Comparison of ENCODE assay signal across 11 cellular contexts in the genomic region with DNA sequence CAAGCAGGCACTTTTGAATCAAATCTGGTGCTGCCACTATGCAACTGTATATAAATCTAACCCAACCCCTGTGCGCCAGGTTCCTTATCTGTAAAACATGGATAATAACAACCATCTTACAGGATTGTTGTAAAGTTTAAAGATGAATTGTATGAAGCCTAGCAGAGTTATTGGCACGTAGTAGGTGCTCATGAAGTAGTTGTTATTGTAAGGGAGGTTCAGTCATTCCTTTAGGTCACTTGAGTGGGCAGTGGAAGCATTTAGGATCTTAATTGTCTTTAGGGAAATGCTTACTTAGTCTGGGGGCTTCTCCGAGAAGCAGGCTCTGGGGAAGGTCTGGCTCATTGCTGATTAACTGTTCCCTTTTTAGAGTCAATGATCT. TPM values are rescaled to one million over a fixed set of nuclear protein-coding genes. Genes with fewer than 3 reads are reported as not detected.
DNase-seq lines count a peak whose midpoint lies in the region; ATAC-seq and TF ChIP-seq lines count a peak whose summit lies in the region.
"Had no signal": no experiment of that assay in that cellular context is flagged by ENCODE, and none has a peak within 500 bp of the region (broad histone marks: within the 10 kb centered on the region; RNA-seq: fewer than 3 reads in every experiment).

No MANE protein-coding gene starts in this region.

- no peaks in the 10 kb centered on the region for H3K27me3 ChIP-seq in left lung
- no peaks in the 10 kb centered on the region for H3K27me3 ChIP-seq in suprapubic skin
- H3K27me3 ChIP-seq: cardiac muscle cell had no signal

- TF ChIP-seq CTCF in left lung (IDR thresholded peaks at IDR 0.05) (no peak), suprapubic skin (IDR thresholded peaks at IDR 0.05) (no peak)

- no peak for TF ChIP-seq EP300 in suprapubic skin (IDR thresholded peaks at IDR 0.05)

- no peak overlapping the region for H3K4me3 Mint-ChIP-seq in activated T-cell treated with anti-CD3 and anti-CD28 coated beads, Interleukin-2, amount 50 U/mL, for 24 hours
- no peak overlapping the region for H3K4me3 Mint-ChIP-seq in activated T-cell treated with anti-CD3 and anti-CD28 coated beads, Interleukin-2, amount 50 U/mL, for 4 hours
- no peak overlapping the region for H3K4me3 Mint-ChIP-seq in activated T-helper 1 cell treated with anti-CD3 and anti-CD28 coated beads, Interleukin-12 subunit alpha, Interleukin-12 subunit beta, Interleukin-2, Interleukin-4 antibody, amounts not matched to agents 30 ng/mL and 10 ng/mL and 1 ng/mL, durations not matched to agents 14 hours and 24 hours and 36 hours

- H3K27ac ChIP-seq in left lung = peak overlapping the region; percentile 48 to 60
- H3K27ac ChIP-seq in suprapubic skin = peak overlapping the region; percentile 63
- H3K27ac ChIP-seq: cardiac muscle cell had no signal

- H3K36me3 ChIP-seq in left lung = no peaks in the 10 kb centered on the region
- no peaks in the 10 kb centered on the region for H3K36me3 ChIP-seq in suprapubic skin
- H3K36me3 ChIP-seq: cardiac muscle cell had no signal

- ATAC-seq in activated T-cell treated with anti-CD3 and anti-CD28 coated beads, Interleukin-2, amount 50 U/mL, for 4 hours = no peak
- ATAC-seq in left lung = no peak
- ATAC-seq: sciatic nerve had no signal

- no peaks in the 10 kb centered on the region for H3K9me3 Mint-ChIP-seq in activated T-cell treated with anti-CD3 and anti-CD28 coated beads, Interleukin-2, amount 50 U/mL, for 24 hours
- no peaks in the 10 kb centered on the region for H3K9me3 Mint-ChIP-seq in activated T-cell treated with anti-CD3 and anti-CD28 coated beads, Interleukin-2, amount 50 U/mL, for 4 hours
- no peaks in the 10 kb centered on the region for H3K9me3 Mint-ChIP-seq in activated T-helper 1 cell treated with anti-CD3 and anti-CD28 coated beads, Interleukin-12 subunit alpha, Interleukin-12 subunit beta, Interleukin-2, Interleukin-4 antibody, amounts not matched to agents 30 ng/mL and 10 ng/mL and 1 ng/mL, durations not matched to agents 14 hours and 24 hours and 36 hours

- TF ChIP-seq POLR2A in suprapubic skin (IDR thresholded peaks at IDR 0.05) = no peak

- DNase-seq in activated T-cell treated with anti-CD3 and anti-CD28 coated beads, Interleukin-2, amount 50 U/mL, for 24 hours = no peak
- DNase-seq in activated T-cell treated with anti-CD3 and anti-CD28 coated beads, Interleukin-2, amount 50 U/mL, for 4 hours = no peak
- no peak for DNase-seq in activated T-helper 1 cell treated with anti-CD3 and anti-CD28 coated beads, Interleukin-12 subunit alpha, Interleukin-12 subunit beta, Interleukin-2, Interleukin-4 antibody, amounts not matched to agents 30 ng/mL and 10 ng/mL and 1 ng/mL, durations not matched to agents 14 hours and 24 hours and 36 hours (ENCODE audit: low spot score)
- DNase-seq in left lung (no peak), suprapubic skin (ENCODE audit: low spot score in 2 of 2) (no peak), ecto neural progenitor cell (ENCODE audit: low spot score) (no peak), T1000 (lab: John Stamatoyannopoulos, UW) (no peak), A172 (ENCODE audit: low spot score) (no peak)
- DNase-seq: activated T-cell treated with anti-CD3 and anti-CD28 coated beads for 4 hours had no signal

- peak overlapping the region; percentile 34 for H3K27ac Mint-ChIP-seq in activated T-cell treated with anti-CD3 and anti-CD28 coated beads, Interleukin-2, amount 50 U/mL, for 24 hours
- peak overlapping the region; percentile 72 for H3K27ac Mint-ChIP-seq in activated T-helper 1 cell treated with anti-CD3 and anti-CD28 coated beads, Interleukin-12 subunit alpha, Interleukin-12 subunit beta, Interleukin-2, Interleukin-4 antibody, amounts not matched to agents 30 ng/mL and 10 ng/mL and 1 ng/mL, durations not matched to agents 14 hours and 24 hours and 36 hours

- no peaks in the 10 kb centered on the region for H3K9me3 ChIP-seq in left lung
- no peaks in the 10 kb centered on the region for H3K9me3 ChIP-seq in suprapubic skin

- intact Hi-C loops in activated T-helper 1 cell treated with anti-CD3 and anti-CD28 coated beads, Interleukin-12 subunit alpha, Interleukin-12 subunit beta, Interleukin-2, Interleukin-4 antibody, amounts not matched to agents 30 ng/mL and 10 ng/mL and 1 ng/mL, durations not matched to agents 14 hours and 24 hours and 36 hours (cut with micrococcal nuclease) = no loop called here
- intact Hi-C loops in left lung (cut with DNase I) = no loop called here

- no peaks in the 10 kb centered on the region for H3K36me3 Mint-ChIP-seq in activated T-cell treated with anti-CD3 and anti-CD28 coated beads, Interleukin-2, amount 50 U/mL, for 24 hours (ENCODE audit: low read depth)
- no peaks in the 10 kb centered on the region for H3K36me3 Mint-ChIP-seq in activated T-cell treated with anti-CD3 and anti-CD28 coated beads, Interleukin-2, amount 50 U/mL, for 4 hours (ENCODE audit: insufficient read depth)
- H3K36me3 Mint-ChIP-seq in activated T-helper 1 cell treated with anti-CD3 and anti-CD28 coated beads, Interleukin-12 subunit alpha, Interleukin-12 subunit beta, Interleukin-2, Interleukin-4 antibody, amounts not matched to agents 30 ng/mL and 10 ng/mL and 1 ng/mL, durations not matched to agents 14 hours and 24 hours and 36 hours (ENCODE audit: low read depth) = peaks cover 3% of the 10 kb centered on the region

- peaks cover 19% of the 10 kb centered on the region for H3K4me1 Mint-ChIP-seq in activated T-cell treated with anti-CD3 and anti-CD28 coated beads, Interleukin-2, amount 50 U/mL, for 24 hours (ENCODE audit: low read depth)
- peaks cover 16% of the 10 kb centered on the region for H3K4me1 Mint-ChIP-seq in activated T-cell treated with anti-CD3 and anti-CD28 coated beads, Interleukin-2, amount 50 U/mL, for 4 hours (ENCODE audit: low read depth)
- peaks cover 22% of the 10 kb centered on the region for H3K4me1 Mint-ChIP-seq in activated T-helper 1 cell treated with anti-CD3 and anti-CD28 coated beads, Interleukin-12 subunit alpha, Interleukin-12 subunit beta, Interleukin-2, Interleukin-4 antibody, amounts not matched to agents 30 ng/mL and 10 ng/mL and 1 ng/mL, durations not matched to agents 14 hours and 24 hours and 36 hours (ENCODE audit: low read depth)

- H3K27me3 Mint-ChIP-seq in activated T-cell treated with anti-CD3 and anti-CD28 coated beads, Interleukin-2, amount 50 U/mL, for 24 hours = peaks cover under 1% of the 10 kb centered on the region
- peaks cover 6% of the 10 kb centered on the region for H3K27me3 Mint-ChIP-seq in activated T-cell treated with anti-CD3 and anti-CD28 coated beads, Interleukin-2, amount 50 U/mL, for 4 hours (ENCODE audit: low read depth)
- no peaks in the 10 kb centered on the region for H3K27me3 Mint-ChIP-seq in activated T-helper 1 cell treated with anti-CD3 and anti-CD28 coated beads, Interleukin-12 subunit alpha, Interleukin-12 subunit beta, Interleukin-2, Interleukin-4 antibody, amounts not matched to agents 30 ng/mL and 10 ng/mL and 1 ng/mL, durations not matched to agents 14 hours and 24 hours and 36 hours (ENCODE audit: insufficient read depth)

- peaks cover 12 to 18% of the 10 kb centered on the region in 2 donors for H3K4me1 ChIP-seq in left lung
- H3K4me1 ChIP-seq in suprapubic skin = peaks cover 31% of the 10 kb centered on the region

- H3K4me3 ChIP-seq in left lung = no peak overlapping the region
- H3K4me3 ChIP-seq in suprapubic skin = no peak overlapping the region
- H3K4me3 ChIP-seq: cardiac muscle cell had no signal

- 74% methylated on average over 3 of the region's 3 CpGs for WGBS in suprapubic skin

RNA-seq across cellular contexts. Expression of a gene that starts 29.8 kb away (rescaled TPM):
- 1 to 10 TPM; 2.1 to 3.5 (median 2.8) TPM for total RNA-seq in activated T-cell treated with anti-CD3 and anti-CD28 coated beads, Interleukin-2, amount 50 U/mL, for 4 hours
- 1.3 and 2.4 TPM in 2 replicates for total RNA-seq in activated T-helper 1 cell treated with anti-CD3 and anti-CD28 coated beads, Interleukin-12 subunit alpha, Interleukin-12 subunit beta, Interleukin-2, Interleukin-4 antibody, amounts not matched to agents 30 ng/mL and 10 ng/mL and 1 ng/mL, durations not matched to agents 14 hours and 24 hours and 36 hours
- 10 to 100 TPM; 40.1 to 42.1 TPM for total RNA-seq in left lung
- total RNA-seq in suprapubic skin = 10 to 100 TPM; 17.2 to 40.8 (median 32.0) TPM
- 139 and 149 TPM in 2 replicates for total RNA-seq in A172 (2014; rRNA removed; shearing (Covaris generic))

RNA-seq across cellular contexts. Expression of a gene that starts 30.7 kb away (rescaled TPM):
- 10 to 100 TPM; 34.6 to 44.1 (median 37.9) TPM for total RNA-seq in activated T-cell treated with anti-CD3 and anti-CD28 coated beads, Interleukin-2, amount 50 U/mL, for 4 hours
- 51.3 and 54.6 TPM in 2 replicates for total RNA-seq in activated T-helper 1 cell treated with anti-CD3 and anti-CD28 coated beads, Interleukin-12 subunit alpha, Interleukin-12 subunit beta, Interleukin-2, Interleukin-4 antibody, amounts not matched to agents 30 ng/mL and 10 ng/mL and 1 ng/mL, durations not matched to agents 14 hours and 24 hours and 36 hours
- total RNA-seq in left lung (100 to 1,000 TPM; 110 to 123 TPM), suprapubic skin (100 to 1,000 TPM in 3 of 4 donors, 10 to 100 TPM in 1; 94.1 to 128 (median 113) TPM)
- 88.0 and 103 TPM in 2 replicates for total RNA-seq in A172 (2014; rRNA removed; shearing (Covaris generic))
